8 cellular contexts compared by ENCODE assay signal in genomic region chr1:151593651-151594625, GRCh38. TPM values are rescaled to one million over a fixed set of nuclear protein-coding genes. Genes with fewer than 3 reads are reported as not detected.
DNase-seq lines count a peak whose midpoint lies in the region; ATAC-seq lines count a peak whose summit lies in the region.

No MANE protein-coding gene starts in this region.

- peaks cover 0 to 5% (median 0%) of the 10 kb centered on the region in 9 donors for H3K9me3 Mint-ChIP-seq in naive thymus-derived CD8-positive, alpha-beta T cell
- H3K9me3 Mint-ChIP-seq in stimulated activated memory B cell treated with anti-CD40 and anti-IgM and Interleukin-4, amounts not matched to agents 10 μg/mL and 1 μg/mL and 100 μg/mL, for 72 hours, result peaks cover 10% of the 10 kb centered on the region

- peak; percentile 85 for ATAC-seq in esophagus mucosa
- peak; percentile 99 to 100 for ATAC-seq in naive thymus-derived CD8-positive, alpha-beta T cell
- ATAC-seq in stimulated activated memory B cell treated with anti-CD40 and anti-IgM and Interleukin-4, amounts not matched to agents 10 μg/mL and 1 μg/mL and 100 μg/mL, for 72 hours, result peak; percentile 90
- no peak for ATAC-seq in HG02610 (IDR thresholded peaks at IDR 0.05; ENCODE audit: unreplicated experiment)

- H3K27me3 Mint-ChIP-seq in naive thymus-derived CD8-positive, alpha-beta T cell, result peaks cover 0 to 8% (median 5%) of the 10 kb centered on the region in 5 donors
- peaks cover 9% of the 10 kb centered on the region for H3K27me3 Mint-ChIP-seq in stimulated activated memory B cell treated with anti-CD40 and anti-IgM and Interleukin-4, amounts not matched to agents 10 μg/mL and 1 μg/mL and 100 μg/mL, for 72 hours

- DNase-seq in DMS53 (lab: John Stamatoyannopoulos, UW), result peak; percentile 93
- DNase-seq in HPDE6-E6E7 (ENCODE audit: extremely low spot score), result peak; percentile 70
- peak; percentile 56 for DNase-seq in NOMO-1 treated with DMSO at 0.1 percent for 48 hours (lab: John Stamatoyannopoulos, UW; ENCODE audit: unreplicated experiment)
- peak; percentile 75 for DNase-seq in activated T-cell treated with anti-CD3 and anti-CD28 coated beads for 24 hours (ENCODE audit: low read depth)
- DNase-seq in naive thymus-derived CD8-positive, alpha-beta T cell, result peak; percentile 74 to 92 (median 82)

- peaks cover 6 to 11% (median 9%) of the 10 kb centered on the region in 4 donors for H3K4me1 Mint-ChIP-seq in naive thymus-derived CD8-positive, alpha-beta T cell
- peaks cover 12% of the 10 kb centered on the region for H3K4me1 Mint-ChIP-seq in stimulated activated memory B cell treated with anti-CD40 and anti-IgM and Interleukin-4, amounts not matched to agents 10 μg/mL and 1 μg/mL and 100 μg/mL, for 72 hours

- peak overlapping the region; percentile 26 to 76 (median 70) for H3K4me3 Mint-ChIP-seq in naive thymus-derived CD8-positive, alpha-beta T cell
- H3K4me3 Mint-ChIP-seq in stimulated activated memory B cell treated with anti-CD40 and anti-IgM and Interleukin-4, amounts not matched to agents 10 μg/mL and 1 μg/mL and 100 μg/mL, for 72 hours, result peak overlapping the region; percentile 35

- H3K27ac Mint-ChIP-seq in naive thymus-derived CD8-positive, alpha-beta T cell, result peak overlapping the region in 5 of 10 donors; percentile 1 to 69 (median 23)
- peak overlapping the region; percentile 4 for H3K27ac Mint-ChIP-seq in stimulated activated memory B cell treated with anti-CD40 and anti-IgM and Interleukin-4, amounts not matched to agents 10 μg/mL and 1 μg/mL and 100 μg/mL, for 72 hours

- POLR2A ChIA-PET in naive thymus-derived CD8-positive, alpha-beta T cell (lab: Charles Lee), result interaction anchor here (0.6 to 1.4 kb wide), 3 partner anchors 17 to 243 kb away, joined by 3 read pairs; no protein-coding TSS in a partner anchor

- peaks cover 0 to 4% (median 0%) of the 10 kb centered on the region in 3 donors for H3K36me3 Mint-ChIP-seq in naive thymus-derived CD8-positive, alpha-beta T cell
- H3K36me3 Mint-ChIP-seq in stimulated activated memory B cell treated with anti-CD40 and anti-IgM and Interleukin-4, amounts not matched to agents 10 μg/mL and 1 μg/mL and 100 μg/mL, for 72 hours, result no peaks in the 10 kb centered on the region

RNA-seq across cellular contexts. Expression of gene SNX27, which starts 17.9 kb away (rescaled TPM):
- total RNA-seq in esophagus mucosa, result 16.4 TPM
- 10 to 100 TPM; 32.8 to 33.3 TPM for total RNA-seq in naive thymus-derived CD8-positive, alpha-beta T cell
- 10 to 100 TPM in 1 of 3 donors, 1 to 10 TPM in 2; 8.3 to 12.2 (median 9.1) TPM for polyA plus RNA-seq in naive thymus-derived CD8-positive, alpha-beta T cell

RNA-seq across cellular contexts. Expression of gene TUFT1, which starts 53.8 kb away (rescaled TPM):
- total RNA-seq in esophagus mucosa, result 36.6 TPM
- total RNA-seq in naive thymus-derived CD8-positive, alpha-beta T cell, result 1 to 10 TPM; 2.9 to 3.2 TPM
- polyA plus RNA-seq in naive thymus-derived CD8-positive, alpha-beta T cell, result 1 to 10 TPM in 2 of 3 donors, under 1 TPM in 1; 0.80 to 1.9 (median 1.7) TPM
